9 cellular contexts compared by ENCODE assay signal in the genomic region with DNA sequence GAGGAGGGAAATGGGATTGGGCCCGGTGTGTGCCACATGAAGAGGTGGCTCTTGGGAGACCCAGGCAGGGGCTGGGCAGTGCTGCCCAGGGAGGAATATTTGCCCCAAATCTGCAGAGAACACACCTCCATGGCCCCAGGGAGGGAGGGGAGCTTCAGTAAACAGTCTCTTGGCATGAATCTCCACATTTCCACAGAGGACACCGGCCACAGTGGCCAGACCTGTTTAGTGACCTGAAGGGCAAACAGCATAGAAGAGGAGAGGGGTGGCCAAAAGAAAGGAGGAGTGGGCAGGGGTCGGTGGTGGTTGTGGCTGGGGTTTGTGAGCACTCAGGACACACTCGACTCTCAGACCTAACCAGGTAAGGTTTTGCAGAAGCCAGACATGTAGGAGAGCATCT. TPM values are rescaled to one million over a fixed set of nuclear protein-coding genes. Genes with fewer than 3 reads are reported as not detected.
A peak's percentile ranks its signal among the peaks of the same experiment; 100 is the strongest.
DNase-seq lines count a peak whose midpoint lies in the region; ATAC-seq and TF ChIP-seq lines count a peak whose summit lies in the region.
"Had no signal": no experiment of that assay in that cellular context is flagged by ENCODE, and none has a peak within 500 bp of the region (broad histone marks: within the 10 kb centered on the region; RNA-seq: fewer than 3 reads in every experiment).

No MANE protein-coding gene starts in this region.

- H3K27ac ChIP-seq in VCaP (peak overlapping the region; percentile 91), foreskin keratinocyte (peak overlapping the region; percentile 44), thyroid gland (peak overlapping the region in 1 of 3 donors; percentile 30)

- DNase-seq in HFFc6 (no peak), foreskin keratinocyte (peak in 1 of 2 donors; percentile 31), iPS-NIHi11 (ENCODE audit: low spot score) (no peak), thyroid gland (no peak)
- no peak for DNase-seq in stimulated activated effector memory CD8-positive, alpha-beta T cell treated with anti-CD3 and anti-CD28 coated beads, Interleukin-12 subunit alpha, Interleukin-12 subunit beta, amount 100 ng/mL, for 72 hours (ENCODE audit: low spot score in 2 of 2)
- DNase-seq in stimulated activated CD4-positive, alpha-beta T cell treated with anti-CD3 and anti-CD28 coated beads, Interleukin-1b, Interleukin-23, amount 100 ng/mL, for 48 hours: no peak
- DNase-seq: naive B cell had no signal

- H3K27me3 ChIP-seq in foreskin keratinocyte: no peaks in the 10 kb centered on the region
- H3K27me3 ChIP-seq in thyroid gland: no peaks in the 10 kb centered on the region

- intact Hi-C loops in thyroid gland (cut with DNase I): no loop called here

- no peaks in the 10 kb centered on the region for H3K36me3 Mint-ChIP-seq in HFFc6 (ENCODE audit: low read depth)
- H3K36me3 Mint-ChIP-seq in stimulated activated effector memory CD8-positive, alpha-beta T cell treated with anti-CD3 and anti-CD28 coated beads, Interleukin-12 subunit alpha, Interleukin-12 subunit beta, amount 100 ng/mL, for 72 hours: peaks cover 10% of the 10 kb centered on the region
- H3K36me3 Mint-ChIP-seq: naive B cell had no signal

- H3K4me1 Mint-ChIP-seq in HFFc6 (ENCODE audit: low read depth): peaks cover 40% of the 10 kb centered on the region
- H3K4me1 Mint-ChIP-seq in stimulated activated effector memory CD8-positive, alpha-beta T cell treated with anti-CD3 and anti-CD28 coated beads, Interleukin-12 subunit alpha, Interleukin-12 subunit beta, amount 100 ng/mL, for 72 hours: peaks cover 27% of the 10 kb centered on the region

- H3K27me3 Mint-ChIP-seq in HFFc6 (ENCODE audit: insufficient read depth): no peaks in the 10 kb centered on the region; the same call in 1 of the 2 replicates

- peak overlapping the region; percentile 67 for H3K4me3 Mint-ChIP-seq in HFFc6
- peak overlapping the region; percentile 53 for H3K4me3 Mint-ChIP-seq in stimulated activated effector memory CD8-positive, alpha-beta T cell treated with anti-CD3 and anti-CD28 coated beads, Interleukin-12 subunit alpha, Interleukin-12 subunit beta, amount 100 ng/mL, for 72 hours

- peaks cover 21% of the 10 kb centered on the region for H3K4me1 ChIP-seq in foreskin keratinocyte
- H3K4me1 ChIP-seq in thyroid gland: peaks cover 0 to 21% of the 10 kb centered on the region in 2 donors

- H3K27ac Mint-ChIP-seq in HFFc6: peak overlapping the region; percentile 97
- H3K27ac Mint-ChIP-seq in stimulated activated effector memory CD8-positive, alpha-beta T cell treated with anti-CD3 and anti-CD28 coated beads, Interleukin-12 subunit alpha, Interleukin-12 subunit beta, amount 100 ng/mL, for 72 hours: peak overlapping the region; percentile 55

- no peaks in the 10 kb centered on the region for H3K9me3 Mint-ChIP-seq in HFFc6
- H3K9me3 Mint-ChIP-seq in stimulated activated effector memory CD8-positive, alpha-beta T cell treated with anti-CD3 and anti-CD28 coated beads, Interleukin-12 subunit alpha, Interleukin-12 subunit beta, amount 100 ng/mL, for 72 hours: no peaks in the 10 kb centered on the region

- no peaks in the 10 kb centered on the region for H3K36me3 ChIP-seq in thyroid gland

- TF ChIP-seq CTCF in HFFc6 (IDR thresholded peaks at IDR 0.05) (no peak), VCaP (conservative IDR thresholded peaks at IDR 0.05) (no peak), foreskin keratinocyte (conservative IDR thresholded peaks at IDR 0.05) (no peak), thyroid gland (IDR thresholded peaks at IDR 0.05) (no peak)

- no peak overlapping the region for H3K4me3 ChIP-seq in thyroid gland (replicated peaks in 1 of 3)

- H3K9me3 ChIP-seq in thyroid gland: no peaks in the 10 kb centered on the region

- TF ChIP-seq POLR2A in thyroid gland (IDR thresholded peaks at IDR 0.05): no peak

- 68 to 69% methylated on average over 4 of the region's 4 CpGs for WGBS in thyroid gland, 2 donors

- ATAC-seq in foreskin keratinocyte (no peak), GM19324 (IDR thresholded peaks at IDR 0.05; ENCODE audit: low FRiP score, unreplicated experiment) (no peak)
- ATAC-seq in stimulated activated effector memory CD8-positive, alpha-beta T cell treated with anti-CD3 and anti-CD28 coated beads, Interleukin-12 subunit alpha, Interleukin-12 subunit beta, amount 100 ng/mL, for 72 hours: no peak

RNA-seq across cellular contexts. Expression of gene IFFO2, which starts 54.0 kb away (rescaled TPM):
- 10 to 100 TPM; 19.9 to 28.9 (median 21.0) TPM for total RNA-seq in HFFc6 (2021; fragmentation: NEBNext Ultra II Directional; extraction: Animal tissue kit (Norgen Biotek cat#: 25700))
- total RNA-seq in foreskin keratinocyte (47.5 and 57.3 TPM in 2 replicates), thyroid gland (10 to 100 TPM in 3 of 4 donors, 1 to 10 TPM in 1; 7.2 to 11.3 (median 10.1) TPM)
- 18.3 and 23.6 TPM in 2 replicates for polyA plus RNA-seq in foreskin keratinocyte
